Comparison of ENCODE assay signal across 25 cellular contexts in the genomic region with DNA sequence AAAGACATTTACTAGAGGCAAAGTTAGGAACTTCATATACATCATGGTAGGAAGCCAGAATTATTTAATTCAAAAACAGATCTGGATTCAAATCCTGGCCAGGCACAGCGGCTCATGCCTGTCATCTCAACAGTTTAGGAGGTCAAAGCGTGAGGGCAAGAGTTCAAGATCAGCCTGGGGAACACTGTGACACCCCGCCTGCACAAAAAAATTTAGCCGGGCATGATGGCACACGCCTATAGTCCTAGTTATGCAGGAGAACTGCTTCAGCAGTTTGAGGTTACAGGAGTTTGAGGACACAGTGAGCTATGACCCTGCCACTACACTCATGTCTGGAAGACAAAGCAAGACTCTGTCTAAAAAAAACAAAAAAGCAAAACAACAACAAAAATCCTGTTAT. TPM values are rescaled to one million over a fixed set of nuclear protein-coding genes. Genes with fewer than 3 reads are reported as not detected.
DNase-seq lines count a peak whose midpoint lies in the region; ATAC-seq and TF ChIP-seq lines count a peak whose summit lies in the region.
"Had no signal": no experiment of that assay in that cellular context is flagged by ENCODE, and none has a peak within 500 bp of the region (broad histone marks: within the 10 kb centered on the region; RNA-seq: fewer than 3 reads in every experiment).

No MANE protein-coding gene starts in this region.

- no peak overlapping the region for H4K8ac ChIP-seq in H9 (replicated peaks; ENCODE audit: insufficient read length, low read depth, low read length)

- H3K14ac ChIP-seq in H9 (ENCODE audit: insufficient read depth, low read length) = no peak overlapping the region

- H2AK5ac ChIP-seq in H9 (ENCODE audit: insufficient read length, low read length) = no peak overlapping the region

- H2AFZ ChIP-seq in H9 (ENCODE audit: low read length) (no peak overlapping the region), SU-DHL-6 (ENCODE audit: low read depth, low read length, severe bottlenecking) (no peak overlapping the region)

- H3K4me1 Mint-ChIP-seq in H9 = peaks cover 7 to 18% of the 10 kb centered on the region in 2 experiments; a peak in 2 of 4 replicates

- no peak overlapping the region for H3K4ac ChIP-seq in H9 (ENCODE audit: low read depth, low read length)

- H3K9me2 ChIP-seq in SU-DHL-6 (replicated peaks; ENCODE audit: insufficient read depth, low read length) = no peaks in the 10 kb centered on the region

- H3K27me3 ChIP-seq in H9 (ENCODE audit: insufficient read depth, low read length) = no peaks in the 10 kb centered on the region
- no peaks in the 10 kb centered on the region for H3K27me3 ChIP-seq in SU-DHL-6 (ENCODE audit: low read length)
- no peaks in the 10 kb centered on the region for H3K27me3 ChIP-seq in neutrophil
- no peaks in the 10 kb centered on the region for H3K27me3 ChIP-seq in dorsolateral prefrontal cortex
- H3K27me3 ChIP-seq: ascending aorta, pancreas, right atrium auricular region, spleen, upper lobe of right lung had no signal

- no peak overlapping the region for H3K56ac ChIP-seq in H9 (ENCODE audit: insufficient read length, low read depth, low read length)

- H2BK15ac ChIP-seq in H9 (ENCODE audit: low read depth, low read length) = no peak overlapping the region

- H3K9me3 ChIP-seq in H9 (ENCODE audit: control insufficient read depth, low read depth, low read length) = no peaks in the 10 kb centered on the region
- H3K9me3 ChIP-seq in SU-DHL-6 (ENCODE audit: insufficient read depth, low read length) = no peaks in the 10 kb centered on the region
- no peaks in the 10 kb centered on the region for H3K9me3 ChIP-seq in neutrophil
- H3K9me3 ChIP-seq: pancreas, right atrium auricular region, upper lobe of right lung had no signal

- no peaks in the 10 kb centered on the region for H3K23me2 ChIP-seq in H9 (ENCODE audit: insufficient read length, low read depth, low read length, poor library complexity, severe bottlenecking)

- no peak overlapping the region for H3K4me3 Mint-ChIP-seq in H9
- H3K4me3 Mint-ChIP-seq: activated naive CD8-positive, alpha-beta T cell treated with anti-CD3 and anti-CD28 coated beads for 36 hours; nephron progenitor cell; T-helper 2 cell treated with Interferon-gamma antibody and Interleukin-4, amounts not matched to agents 5 μg/mL and 100 μg/mL, for 36 hours had no signal

- no peak overlapping the region for H4K5ac ChIP-seq in H9 (ENCODE audit: insufficient read length, low read depth, low read length)

- H3K27ac ChIP-seq in H9 (ENCODE audit: insufficient read length, low read depth, low read length) = no peak overlapping the region
- H3K27ac ChIP-seq in SU-DHL-6 (ENCODE audit: low read depth, low read length) = no peak overlapping the region
- H3K27ac ChIP-seq in neutrophil = peak overlapping the region; percentile 72
- no peak overlapping the region for H3K27ac ChIP-seq in dorsolateral prefrontal cortex
- H3K27ac ChIP-seq: ascending aorta, pancreas, right atrium auricular region, SK-N-MC, upper lobe of right lung had no signal

- H3K4me1 ChIP-seq in H9 (ENCODE audit: insufficient read depth, low read length) = no peaks in the 10 kb centered on the region; the same call in 1 of the 2 replicates
- H3K4me1 ChIP-seq in neutrophil (ENCODE audit: control insufficient read depth in 1 of 2, insufficient read depth in 1 of 2, low read depth in 1 of 2, low read length in 1 of 2) = peaks cover 11 to 14% of the 10 kb centered on the region in 2 experiments
- H3K4me1 ChIP-seq: pancreas had no signal

- H3F3A ChIP-seq in SU-DHL-6 (ENCODE audit: insufficient read depth) = no peaks in the 10 kb centered on the region

- H3K4me2 ChIP-seq in H9 (ENCODE audit: insufficient read depth, insufficient read length, low read length) (no peak overlapping the region), SU-DHL-6 (ENCODE audit: low read depth, low read length, poor library complexity, severe bottlenecking) (peak overlapping the region; percentile 4)

- no peaks in the 10 kb centered on the region for H3K27me3 Mint-ChIP-seq in H9 (ENCODE audit: low read depth)
- H3K27me3 Mint-ChIP-seq: activated naive CD8-positive, alpha-beta T cell treated with anti-CD3 and anti-CD28 coated beads for 36 hours had no signal

- H3K36me3 ChIP-seq in SU-DHL-6 (ENCODE audit: low read length) (no peaks in the 10 kb centered on the region), neutrophil (no peaks in the 10 kb centered on the region)
- H3K36me3 ChIP-seq: ascending aorta, pancreas, right atrium auricular region, spleen, upper lobe of right lung had no signal

- no peak overlapping the region for H3T11ph ChIP-seq in H9 (ENCODE audit: low read length)

- H3K79me1 ChIP-seq in H9 (ENCODE audit: insufficient read depth, low read depth, low read length, poor library complexity, severe bottlenecking) = no peaks in the 10 kb centered on the region

- H3K4me3 ChIP-seq in SU-DHL-6 (ENCODE audit: insufficient read depth, low read length, poor library complexity, severe bottlenecking) (no peak overlapping the region), epithelial cell of esophagus (ENCODE audit: low read length) (no peak overlapping the region), neutrophil (ENCODE audit: low read depth in 1 of 2, low read length in 1 of 2) (no peak overlapping the region), dorsolateral prefrontal cortex (no peak overlapping the region)
- H3K4me3 ChIP-seq: ascending aorta, pancreas, right atrium auricular region, SK-N-MC, spleen, upper lobe of right lung had no signal

- H3K23ac ChIP-seq in H9 (ENCODE audit: insufficient read length, low read depth, low read length) = no peak overlapping the region

- no peak for TF ChIP-seq CTCF in H9 (conservative IDR thresholded peaks at IDR 0.05)
- no peak for TF ChIP-seq CTCF in SU-DHL-6 (IDR thresholded peaks at IDR 0.05; ENCODE audit: insufficient read depth, low read length, poor library complexity, severe bottlenecking)
- TF ChIP-seq CTCF in epithelial cell of esophagus (IDR thresholded peaks at IDR 0.05; ENCODE audit: insufficient read depth, low read depth, low read length, missing control alignments) = no peak
- no peak for TF ChIP-seq CTCF in neutrophil (IDR thresholded peaks at IDR 0.05)
- TF ChIP-seq CTCF in dorsolateral prefrontal cortex (IDR thresholded peaks at IDR 0.05 in 54 of 56, conservative IDR thresholded peaks at IDR 0.05 in 2 of 56; ENCODE audit: low read depth in 1 of 56, partially characterized antibody in 56 of 56) = no peak

- H3K36me3 Mint-ChIP-seq in H9 (ENCODE audit: insufficient read depth in 1 of 3, low read depth in 3 of 3) = peaks cover 2 to 4% (median 3%) of the 10 kb centered on the region in 3 experiments

- H2BK20ac ChIP-seq in H9 (ENCODE audit: low read depth, low read length, poor library complexity, severe bottlenecking) = no peak overlapping the region

- no peak overlapping the region for H2BK5ac ChIP-seq in H9 (ENCODE audit: insufficient read length, low read length)

- no peak overlapping the region for H3K9ac ChIP-seq in H9 (ENCODE audit: extremely low read depth, insufficient read length, low read length)
- H3K9ac ChIP-seq in SU-DHL-6 (ENCODE audit: low read length) = no peak overlapping the region

- H3K18ac ChIP-seq in H9 (ENCODE audit: insufficient read length, low read depth, low read length) = no peak overlapping the region

- H3K27ac Mint-ChIP-seq in H9 = peak overlapping the region in 2 of 3 experiments; percentile 36 to 84; a peak in 1 of 7 replicates
- H3K27ac Mint-ChIP-seq: activated naive CD8-positive, alpha-beta T cell treated with anti-CD3 and anti-CD28 coated beads for 36 hours; nephron progenitor cell; T-helper 2 cell treated with Interferon-gamma antibody and Interleukin-4, amounts not matched to agents 5 μg/mL and 100 μg/mL, for 36 hours had no signal

- no CpG with 5 or more reads among the region's 5 CpGs for WGBS in H9 (ENCODE audit: extremely low coverage, insufficient read length, low lambda C conversion rate)

- no peak overlapping the region for H2BK120ac ChIP-seq in H9 (ENCODE audit: low read depth, low read length, poor library complexity, severe bottlenecking)

- ATAC-seq in GM19328 (IDR thresholded peaks at IDR 0.05; ENCODE audit: unreplicated experiment) (no peak), HG02840 (IDR thresholded peaks at IDR 0.05; ENCODE audit: low FRiP score, unreplicated experiment) (no peak)
- ATAC-seq: pancreas, upper lobe of right lung had no signal

- H3K79me2 ChIP-seq in H9 (ENCODE audit: insufficient read depth, low read length) (peaks cover 22% of the 10 kb centered on the region; the same call in 1 of the 2 replicates), SU-DHL-6 (ENCODE audit: insufficient read depth, low read length) (peaks cover 99% of the 10 kb centered on the region)

- no peaks in the 10 kb centered on the region for H4K20me1 ChIP-seq in H9 (ENCODE audit: control insufficient read depth, insufficient read depth, insufficient read length)
- H4K20me1 ChIP-seq in SU-DHL-6 (ENCODE audit: low read depth, low read length) = peaks cover 31% of the 10 kb centered on the region; the same call in 1 of the 2 replicates

- intact Hi-C loops in dorsolateral prefrontal cortex (cut with DNase I) = no loop called here

- peaks cover 3 to 4% of the 10 kb centered on the region in 2 experiments; a peak in 3 of 5 replicates for H3K9me3 Mint-ChIP-seq in H9
- H3K9me3 Mint-ChIP-seq: activated naive CD8-positive, alpha-beta T cell treated with anti-CD3 and anti-CD28 coated beads for 36 hours had no signal

- H2BK12ac ChIP-seq in H9 (ENCODE audit: insufficient read length, low read depth, low read length) = no peak overlapping the region

- DNase-seq in H9 (no peak), epithelial cell of esophagus (ENCODE audit: low read depth) (peak; percentile 59), dorsolateral prefrontal cortex (no peak), NCI-H1105 treated with DMSO at 0.1 percent for 48 hours (lab: John Stamatoyannopoulos, UW) (no peak)
- DNase-seq: activated CD4-positive, alpha-beta T cell treated with anti-CD3 and anti-CD28 coated beads for 4 hours; activated effector memory CD4-positive, alpha-beta T cell treated with Interleukin-2 at 50 U/mL for 16 hours; activated naive CD8-positive, alpha-beta T cell treated with anti-CD3 and anti-CD28 coated beads for 36 hours; activated T-cell treated with anti-CD3 and anti-CD28 coated beads for 4 hours; central memory CD4-positive, alpha-beta T cell; islet precursor cell; NCI-H187 treated with DMSO at 0.1 percent for 48 hours; NCI-H526 treated with DMSO at 0.1 percent for 48 hours; nephron progenitor cell; pancreas; spleen; upper lobe of right lung had no signal

- no peak overlapping the region for H4K91ac ChIP-seq in H9 (ENCODE audit: insufficient read length, low read depth, low read length)

RNA-seq across cellular contexts. Expression of a gene that starts 8.9 kb away (rescaled TPM):
- total RNA-seq in H9 (2021) (38.1 and 44.4 TPM in 2 replicates), dorsolateral prefrontal cortex (100 to 1,000 TPM in 1 of 120 experiments, 10 to 100 TPM in 119; 43.3 to 100 (median 72.1) TPM)

RNA-seq across cellular contexts. Expression of a gene that starts 51.7 kb away (rescaled TPM):
- total RNA-seq in H9 (2021) = 2.8 and 2.9 TPM in 2 replicates
- total RNA-seq in dorsolateral prefrontal cortex = 10 to 100 TPM in 70 of 120 experiments, 1 to 10 TPM in 50; 1.5 to 26.1 (median 10.7) TPM
- total RNA-seq: activated naive CD8-positive, alpha-beta T cell treated with anti-CD3 and anti-CD28 coated beads for 36 hours; ascending aorta; lung microvascular endothelial cell; upper lobe of right lung had no signal
